29 cellular contexts compared by ENCODE assay signal in the genomic region with DNA sequence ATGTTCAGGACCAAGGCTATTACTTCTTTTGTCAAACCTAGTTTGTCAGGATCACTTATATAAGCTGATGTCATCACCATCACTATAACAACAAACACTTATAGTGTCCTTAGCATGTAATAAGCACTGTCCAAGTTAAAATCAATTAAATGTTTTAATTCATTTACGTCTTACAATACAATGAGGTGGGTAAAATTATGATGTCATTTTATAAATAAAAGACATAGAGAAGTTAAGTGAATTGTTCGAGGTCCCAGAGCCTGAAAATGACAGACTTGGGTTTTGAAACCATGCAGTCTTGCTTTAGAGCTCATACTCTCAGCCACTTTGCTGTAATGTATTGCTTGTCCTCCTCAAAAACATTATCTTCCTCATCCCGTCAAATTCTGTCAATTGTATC. TPM values are rescaled to one million over a fixed set of nuclear protein-coding genes. Genes with fewer than 3 reads are reported as not detected.
"Had no signal": no experiment of that assay in that cellular context is flagged by ENCODE, and none has a peak within 500 bp of the region (broad histone marks: within the 10 kb centered on the region; RNA-seq: fewer than 3 reads in every experiment).

No MANE protein-coding gene starts in this region.

- H3K27ac ChIP-seq: HL-60, RWPE1 had no signal

- FAIRE-seq: HTR-8/SVneo had no signal

- ATAC-seq: Panc1, PC-3, SK-N-SH treated with all-trans-retinoic acid at 6 μM for 48 hours had no signal

- DNase-seq: KBM-7; MV-4-11; NCI-H1048; NCI-H1105; NCI-H1417; NCI-H1436 treated with DMSO at 0.1 percent for 48 hours; NCI-H1694; NCI-H187 treated with DMSO at 0.1 percent for 48 hours; NCI-H2029 treated with DMSO at 0.1 percent for 48 hours; NCI-H2171; NCI-H226; NCI-H446; NCI-H510A; NCI-H524 treated with DMSO at 0.1 percent for 48 hours; NCI-H69; NK-92 treated with Interleukin-12 subunit alpha and Interleukin-12 subunit beta, amount 100 ng/mL, for 24 hours; PC-3; SHP77; T-helper 2 cell had no signal

RNA-seq across cellular contexts. Expression of a gene that starts 48.3 kb away (rescaled TPM):
- total RNA-seq: LHCN-M2; MCF 10A; OCI-LY7; PC-3; SK-MEL-5; T-helper 1 cell treated with Interleukin-12 subunit alpha and Interleukin-12 subunit beta and Interleukin-4 antibody, amounts not matched to agents 30 ng/mL and 1 ng/mL, for 36 hours had no signal
